12 cellular contexts compared by ENCODE assay signal in the genomic region with DNA sequence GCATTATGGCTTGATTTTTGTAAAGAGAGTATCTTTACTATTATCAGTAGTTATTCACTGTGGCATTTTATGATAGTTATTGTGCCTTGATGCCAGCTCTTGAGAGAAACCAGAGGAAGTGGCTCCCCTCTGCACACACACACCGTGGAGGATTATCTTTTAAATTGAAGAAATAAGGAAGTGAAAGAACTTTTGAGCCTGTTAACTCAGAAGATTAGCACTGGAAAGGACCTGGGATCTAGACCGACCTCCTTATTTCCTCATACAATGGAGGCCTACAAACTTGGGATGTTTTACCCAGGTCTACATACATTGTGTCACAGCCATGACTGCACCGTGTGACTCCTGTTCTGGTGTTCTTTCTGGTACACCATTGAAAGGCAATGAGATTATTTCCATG. TPM values are rescaled to one million over a fixed set of nuclear protein-coding genes. Genes with fewer than 3 reads are reported as not detected.
DNase-seq lines count a peak whose midpoint lies in the region; ATAC-seq and TF ChIP-seq lines count a peak whose summit lies in the region.
"Had no signal": no experiment of that assay in that cellular context is flagged by ENCODE, and none has a peak within 500 bp of the region (broad histone marks: within the 10 kb centered on the region; RNA-seq: fewer than 3 reads in every experiment).

No MANE protein-coding gene starts in this region.

- H3K4me1 ChIP-seq in left lung = peaks cover 0 to 4% of the 10 kb centered on the region in 2 donors

- H3K4me3 Mint-ChIP-seq in natural killer cell (peak overlapping the region; percentile 55), WTC11 (no peak overlapping the region)

- H3K36me3 Mint-ChIP-seq in natural killer cell = peaks cover 13% of the 10 kb centered on the region
- peaks cover 6% of the 10 kb centered on the region; the same call in 1 of the 2 replicates for H3K36me3 Mint-ChIP-seq in WTC11

- H3K4me1 Mint-ChIP-seq in natural killer cell (peaks cover 56 to 58% of the 10 kb centered on the region in 2 donors), WTC11 (peaks cover 17% of the 10 kb centered on the region)

- H3K27me3 Mint-ChIP-seq in natural killer cell (ENCODE audit: low read depth in 2 of 2) (no peaks in the 10 kb centered on the region), WTC11 (ENCODE audit: low read depth) (no peaks in the 10 kb centered on the region)

- no peak overlapping the region for H3K27ac ChIP-seq in left lung

- H3K27ac Mint-ChIP-seq in natural killer cell (peak overlapping the region; percentile 57 to 81), WTC11 (no peak overlapping the region)

- intact Hi-C loops in natural killer cell (cut with micrococcal nuclease) (no loop called here), left lung (cut with DNase I) (no loop called here)

- H3K4me3 ChIP-seq in left lung = no peak overlapping the region

- H3K9me3 ChIP-seq in left lung = no peaks in the 10 kb centered on the region
- H3K9me3 ChIP-seq: SK-N-SH had no signal

- H3K36me3 ChIP-seq in left lung = peaks cover 0 to 66% of the 10 kb centered on the region in 2 donors

- POLR2A ChIA-PET in WTC11 (lab: Charles Lee) = no interaction called here

- H3K9me3 Mint-ChIP-seq in natural killer cell (no peaks in the 10 kb centered on the region), WTC11 (no peaks in the 10 kb centered on the region)
- H3K9me3 Mint-ChIP-seq: activated naive CD4-positive, alpha-beta T cell treated with anti-CD3 and anti-CD28 coated beads, Interleukin-2, amount 50 U/mL, for 72 hours had no signal

- CTCF ChIA-PET in WTC11 (lab: Charles Lee) = no interaction called here

- DNase-seq in SIG-M5 (lab: John Stamatoyannopoulos, UW) = peak; percentile 69
- no peak for DNase-seq in natural killer cell
- DNase-seq in NCI-H1436 treated with DMSO at 0.1 percent for 48 hours (lab: John Stamatoyannopoulos, UW) = no peak
- DNase-seq in left lung = no peak
- DNase-seq in WTC11 (ENCODE audit: low spot score) = no peak
- DNase-seq: kidney glomerular epithelial cell, NCI-H1436, retina, SK-N-SH had no signal

- peak; percentile 67 for ATAC-seq in GM19035 (IDR thresholded peaks at IDR 0.05; ENCODE audit: unreplicated experiment)
- peak; percentile 51 for ATAC-seq in HG02678 (IDR thresholded peaks at IDR 0.05; ENCODE audit: unreplicated experiment)
- no peak for ATAC-seq in natural killer cell
- ATAC-seq in left lung = no peak
- no peak for ATAC-seq in WTC11
- ATAC-seq: activated naive CD4-positive, alpha-beta T cell treated with anti-CD3 and anti-CD28 coated beads, Interleukin-2, amount 50 U/mL, for 72 hours had no signal

- TF ChIP-seq CTCF in natural killer cell (IDR thresholded peaks at IDR 0.05) (no peak), left lung (IDR thresholded peaks at IDR 0.05) (no peak), WTC11 (IDR thresholded peaks at IDR 0.05) (no peak)

- H3K27me3 ChIP-seq in left lung = no peaks in the 10 kb centered on the region

TF ChIP-seq in WTC11, 78 proteins besides CTCF, POLR2A, EP300 and RAD21:
- TF ChIP-seq, protein P1, sequence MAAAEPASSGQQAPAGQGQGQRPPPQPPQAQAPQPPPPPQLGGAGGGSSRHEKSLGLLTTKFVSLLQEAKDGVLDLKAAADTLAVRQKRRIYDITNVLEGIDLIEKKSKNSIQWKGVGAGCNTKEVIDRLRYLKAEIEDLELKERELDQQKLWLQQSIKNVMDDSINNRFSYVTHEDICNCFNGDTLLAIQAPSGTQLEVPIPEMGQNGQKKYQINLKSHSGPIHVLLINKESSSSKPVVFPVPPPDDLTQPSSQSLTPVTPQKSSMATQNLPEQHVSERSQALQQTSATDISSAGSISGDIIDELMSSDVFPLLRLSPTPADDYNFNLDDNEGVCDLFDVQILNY (CRISPR knock-in tag; IDR thresholded peaks at IDR 0.05) = no peak
- no peak for TF ChIP-seq ATF1 (CRISPR knock-in tag; IDR thresholded peaks at IDR 0.05)
- no peak for TF ChIP-seq ZNF671 (CRISPR knock-in tag; IDR thresholded peaks at IDR 0.05)
- TF ChIP-seq ZNF219 (CRISPR knock-in tag; IDR thresholded peaks at IDR 0.05; ENCODE audit: borderline replicate concordance) = no peak

RNA-seq across cellular contexts. Expression of a gene that starts 40.5 kb away (rescaled TPM):
- total RNA-seq in natural killer cell = 10 to 100 TPM; 76.5 to 80.5 (median 77.6) TPM
- total RNA-seq in left lung = 10 to 100 TPM; 27.4 to 40.9 TPM
- total RNA-seq in WTC11 (2021) = 8.1 to 9.4 TPM (median 8.1 TPM) in 3 replicates

Comparison
In these comparisons a context has a peak if more than half of its experiments do, and no peak if none do; other contexts are left out.
1. ATAC-seq: peak in GM19035 (single experiment) and HG02678 (single experiment); none in natural killer cell (0 of 3), left lung (single experiment) and WTC11 (single experiment).